ENCODE assay signal across 8 cellular contexts in genomic region chr6:71510057-71510713, GRCh38.
DNase-seq lines count a peak whose midpoint lies in the region; ATAC-seq, FAIRE-seq and TF ChIP-seq lines count a peak whose summit lies in the region.

No MANE protein-coding gene starts in this region.

- intact Hi-C loops in left ventricle myocardium superior (cut with micrococcal nuclease) (loop anchor here (2.0 kb wide), 1 partner anchor 125 kb away; no protein-coding TSS in a partner anchor), sciatic nerve (cut with DNase I) (no loop called here)

- POLR2A ChIA-PET in WTC11 (lab: Charles Lee) (no interaction called here), T-cell (lab: Charles Lee) (no interaction called here)

- TF ChIP-seq CTCF in D721Med (IDR thresholded peaks at IDR 0.05; ENCODE audit: insufficient read depth, missing control alignments) (peak; percentile 24), WTC11 (IDR thresholded peaks at IDR 0.05) (no peak)

- H3K27ac Mint-ChIP-seq in WTC11, result no peak overlapping the region
- H3K27ac Mint-ChIP-seq in T-cell, result no peak overlapping the region
- H3K27ac Mint-ChIP-seq in activated naive CD4-positive, alpha-beta T cell treated with anti-CD3 and anti-CD28 coated beads, Interleukin-2, amount 10 ng/mL, durations not matched to agents 7 days and 5 days, result no peak overlapping the region

- no peak for FAIRE-seq in D721Med (lab: Jason Lieb, UNC)

- H3K4me1 Mint-ChIP-seq in WTC11 (peaks cover 4% of the 10 kb centered on the region; the same call in 1 of the 2 replicates), T-cell (no peaks in the 10 kb centered on the region)
- no peaks in the 10 kb centered on the region for H3K4me1 Mint-ChIP-seq in activated naive CD4-positive, alpha-beta T cell treated with anti-CD3 and anti-CD28 coated beads, Interleukin-2, amount 10 ng/mL, durations not matched to agents 7 days and 5 days

- DNase-seq in D721Med (ENCODE audit: insufficient read length, low spot score) (no peak), HPDE6-E6E7 (ENCODE audit: extremely low spot score) (peak; percentile 33), WTC11 (ENCODE audit: low spot score) (peak; percentile 51), left ventricle myocardium superior (no peak), sciatic nerve (ENCODE audit: low spot score) (peak; percentile 65), T-cell (no peak)
- DNase-seq in activated naive CD4-positive, alpha-beta T cell treated with anti-CD3 and anti-CD28 coated beads, Interleukin-2, amount 10 ng/mL, durations not matched to agents 7 days and 5 days, result no peak

- H3K9me3 Mint-ChIP-seq in WTC11 (no peaks in the 10 kb centered on the region; the same call in 1 of the 2 replicates), T-cell (peaks cover 0 to 5% (median 0%) of the 10 kb centered on the region in 3 donors)
- no peaks in the 10 kb centered on the region for H3K9me3 Mint-ChIP-seq in activated naive CD4-positive, alpha-beta T cell treated with anti-CD3 and anti-CD28 coated beads, Interleukin-2, amount 10 ng/mL, durations not matched to agents 7 days and 5 days

- H3K36me3 Mint-ChIP-seq in WTC11 (no peaks in the 10 kb centered on the region), T-cell (no peaks in the 10 kb centered on the region)
- no peaks in the 10 kb centered on the region for H3K36me3 Mint-ChIP-seq in activated naive CD4-positive, alpha-beta T cell treated with anti-CD3 and anti-CD28 coated beads, Interleukin-2, amount 10 ng/mL, durations not matched to agents 7 days and 5 days

- ATAC-seq in GM19438 (IDR thresholded peaks at IDR 0.05; ENCODE audit: low read depth, unreplicated experiment), result peak; percentile 80
- ATAC-seq in WTC11, result peak; percentile 87
- ATAC-seq in left ventricle myocardium superior, result peak; percentile 81
- ATAC-seq in sciatic nerve, result peak; percentile 89
- no peak for ATAC-seq in T-cell (replicated peaks in 1 of 4)

- H3K4me3 Mint-ChIP-seq in WTC11 (no peak overlapping the region), T-cell (no peak overlapping the region)
- no peak overlapping the region for H3K4me3 Mint-ChIP-seq in activated naive CD4-positive, alpha-beta T cell treated with anti-CD3 and anti-CD28 coated beads, Interleukin-2, amount 10 ng/mL, durations not matched to agents 7 days and 5 days

- no peaks in the 10 kb centered on the region for H3K27me3 Mint-ChIP-seq in WTC11 (ENCODE audit: low read depth)
- H3K27me3 Mint-ChIP-seq in T-cell, result peaks cover 2 to 9% of the 10 kb centered on the region in 2 donors
- H3K27me3 Mint-ChIP-seq in activated naive CD4-positive, alpha-beta T cell treated with anti-CD3 and anti-CD28 coated beads, Interleukin-2, amount 10 ng/mL, durations not matched to agents 7 days and 5 days, result no peaks in the 10 kb centered on the region

- CTCF ChIA-PET in WTC11 (lab: Charles Lee), result interaction anchor here (0.6 to 2.2 kb wide), 6 partner anchors 121 to 168 kb away, joined by 3 to 26 read pairs (median 4); no protein-coding TSS in a partner anchor
- CTCF ChIA-PET in T-cell (lab: Charles Lee), result no interaction called here
- CTCF ChIA-PET in activated naive CD4-positive, alpha-beta T cell treated with anti-CD3 and anti-CD28 coated beads, Interleukin-2, amount 10 ng/mL, durations not matched to agents 7 days and 5 days (lab: Charles Lee), result interaction anchor here (0.7 kb wide), 1 partner anchor 636 kb away, joined by 3 read pairs; no protein-coding TSS in a partner anchor

TF ChIP-seq in WTC11, 78 proteins besides CTCF, POLR2A, EP300 and RAD21:
- TF ChIP-seq SMAD4 (CRISPR knock-in tag; IDR thresholded peaks at IDR 0.05), result no peak
- no peak for TF ChIP-seq CREB1 (CRISPR knock-in tag; IDR thresholded peaks at IDR 0.05)
- no peak for TF ChIP-seq ERG (CRISPR knock-in tag; IDR thresholded peaks at IDR 0.05)
- TF ChIP-seq ELF4 (CRISPR knock-in tag; IDR thresholded peaks at IDR 0.05; ENCODE audit: low read depth), result no peak
- no peak for TF ChIP-seq AR (CRISPR knock-in tag; IDR thresholded peaks at IDR 0.05)
- TF ChIP-seq JAZF1 (CRISPR knock-in tag; IDR thresholded peaks at IDR 0.05), result no peak
- no peak for TF ChIP-seq CBFB (CRISPR knock-in tag; IDR thresholded peaks at IDR 0.05; ENCODE audit: low read depth)
- TF ChIP-seq FOXJ3 (CRISPR knock-in tag; IDR thresholded peaks at IDR 0.05; ENCODE audit: borderline replicate concordance), result no peak
- no peak for TF ChIP-seq HMGXB4 (CRISPR knock-in tag; IDR thresholded peaks at IDR 0.05)
- TF ChIP-seq HMGA2 (CRISPR knock-in tag; IDR thresholded peaks at IDR 0.05), result no peak
- no peak for TF ChIP-seq ZNF512 (CRISPR knock-in tag; IDR thresholded peaks at IDR 0.05; ENCODE audit: borderline replicate concordance)
- TF ChIP-seq GTF2I (CRISPR knock-in tag; conservative IDR thresholded peaks at IDR 0.05), result no peak
- no peak for TF ChIP-seq ZNF219 (CRISPR knock-in tag; IDR thresholded peaks at IDR 0.05; ENCODE audit: borderline replicate concordance)
- TF ChIP-seq ZNF232 (CRISPR knock-in tag; IDR thresholded peaks at IDR 0.05), result no peak
- no peak for TF ChIP-seq ZMAT4 (CRISPR knock-in tag; IDR thresholded peaks at IDR 0.05)

Comparison
In these comparisons a context has a peak if more than half of its experiments do, and no peak if none do; other contexts are left out.
1. DNase-seq: peak in HPDE6-E6E7 (single experiment), WTC11 (single experiment) and sciatic nerve (single experiment); none in D721Med (single experiment), left ventricle myocardium superior (single experiment), T-cell (0 of 34) and activated naive CD4-positive, alpha-beta T cell treated with anti-CD3 and anti-CD28 coated beads, Interleukin-2, amount 10 ng/mL, durations not matched to agents 7 days and 5 days (single experiment).
2. ATAC-seq: peak in GM19438 (single experiment), WTC11 (single experiment), left ventricle myocardium superior (single experiment) and sciatic nerve (single experiment); none in T-cell (0 of 4).
3. CTCF ChIA-PET loops: an anchor here in WTC11 (0.6 to 2.2 kb wide) and activated naive CD4-positive, alpha-beta T cell treated with anti-CD3 and anti-CD28 coated beads, Interleukin-2, amount 10 ng/mL, durations not matched to agents 7 days and 5 days (0.7 kb wide); none called in T-cell.